ENCODE assay signal across 29 cellular contexts in genomic region chr1:50857702-50858101, GRCh38.
"Had no signal": no experiment of that assay in that cellular context is flagged by ENCODE, and none has a peak within 500 bp of the region (broad histone marks: within the 10 kb centered on the region; RNA-seq: fewer than 3 reads in every experiment).

No MANE protein-coding gene starts in this region.

- H3K27me3 ChIP-seq: ascending aorta, cardiac muscle cell had no signal

- H3K27ac ChIP-seq: ascending aorta, cardiac muscle cell, VCaP had no signal

- H3K4me3 ChIP-seq: ascending aorta, cardiac muscle cell had no signal

- DNase-seq: activated B cell treated with CpG ODN at 0.5 μM for 24 hours; activated CD4-positive, alpha-beta memory T cell treated with anti-CD3 and anti-CD28 coated beads for 36 hours; activated CD4-positive, alpha-beta T cell treated with anti-CD3 and anti-CD28 coated beads for 4 hours; activated CD4-positive, alpha-beta T cell treated with anti-CD3 and anti-CD28 coated beads, Interleukin-2, amount 10 ng/mL, durations not matched to agents 24 days and 14 days; activated CD4-positive, alpha-beta T cell treated with anti-CD3 and anti-CD28 coated beads, Interleukin-2, amount 50 U/mL, for 1 hour; activated CD4-positive, alpha-beta T cell treated with anti-CD3 and anti-CD28 coated beads, Interleukin-2, amount 50 U/mL, for 4 hours; activated CD4-positive, CD25-positive, alpha-beta regulatory T cell treated with anti-CD3 and anti-CD28 coated beads, Interleukin-2, amount 50 U/mL, for 72 hours; activated CD8-positive, alpha-beta memory T cell treated with anti-CD3 and anti-CD28 coated beads, Interleukin-2, amount 50 U/mL, for 4 hours; activated CD8-positive, alpha-beta T cell treated with anti-CD3 and anti-CD28 coated beads for 36 hours; activated effector memory CD4-positive, alpha-beta T cell treated with Interleukin-2 at 50 U/mL for 16 hours; activated gamma-delta T cell; activated naive CD4-positive, alpha-beta T cell treated with anti-CD3 and anti-CD28 coated beads, Interleukin-2, amount 10 ng/mL, durations not matched to agents 7 days and 5 days; activated naive CD4-positive, alpha-beta T cell treated with Interleukin-2 at 50 U/mL for 16 hours; activated naive CD8-positive, alpha-beta T cell treated with anti-CD3 and anti-CD28 coated beads, Interleukin-2, amount 10 ng/mL, durations not matched to agents 7 days and 5 days; activated naive CD8-positive, alpha-beta T cell treated with anti-CD3 and anti-CD28 coated beads, Interleukin-2, amount 50 U/mL, for 24 hours; activated T-cell treated with anti-CD3 and anti-CD28 coated beads for 4 hours; activated T-cell treated with anti-CD3 and anti-CD28 coated beads, Interleukin-2, amount 50 U/mL, for 1 hour; activated T-cell treated with anti-CD3 and anti-CD28 coated beads, Interleukin-2, amount 50 U/mL, for 4 hours; activated T-cell treated with anti-CD3 and anti-CD28 coated beads, Interleukin-2, amount 50 U/mL, for 72 hours; amygdala; anterior cingulate cortex; caudate nucleus; cerebellar nuclear complex; T-helper 2 cell; T-helper 9 cell had no signal

- H3K4me1 ChIP-seq: ascending aorta had no signal

- ATAC-seq: activated CD8-positive, alpha-beta T cell treated with anti-CD3 and anti-CD28 coated beads for 36 hours; activated naive CD8-positive, alpha-beta T cell treated with anti-CD3 and anti-CD28 coated beads, Interleukin-2, amount 50 U/mL, for 24 hours; activated T-cell treated with anti-CD3 and anti-CD28 coated beads, Interleukin-2, amount 50 U/mL, for 4 hours; activated T-cell treated with anti-CD3 and anti-CD28 coated beads, Interleukin-2, amount 50 U/mL, for 72 hours; activated T-helper 17 cell treated with anti-CD3 and anti-CD28 coated beads, Interleukin-2, amount 50 U/mL, for 72 hours had no signal

- H3K36me3 ChIP-seq: ascending aorta, cardiac muscle cell had no signal
